ENCODE assay signal across 12 cellular contexts in the genomic region with DNA sequence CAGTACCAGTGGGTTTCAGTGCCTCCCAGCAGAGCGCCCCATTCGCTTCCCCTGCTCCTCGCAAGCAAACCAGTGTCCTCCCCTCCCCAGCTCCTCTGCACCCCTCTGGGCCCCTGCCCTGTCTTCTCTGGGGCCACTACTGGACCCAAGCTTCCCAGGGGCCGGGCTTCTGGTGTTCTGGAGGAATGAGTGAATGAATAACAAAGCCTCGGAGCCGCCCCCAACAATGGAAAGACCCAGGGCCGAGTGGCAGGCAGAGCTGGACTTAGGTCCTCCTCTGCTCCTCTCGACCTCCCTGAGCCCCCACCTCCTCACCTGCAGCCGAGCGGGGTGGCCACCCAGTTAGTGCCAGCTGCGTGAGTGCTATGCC. TPM values are rescaled to one million over a fixed set of nuclear protein-coding genes. Genes with fewer than 3 reads are reported as not detected.
DNase-seq lines count a peak whose midpoint lies in the region; ATAC-seq and TF ChIP-seq lines count a peak whose summit lies in the region.
"Had no signal": no experiment of that assay in that cellular context is flagged by ENCODE, and none has a peak within 500 bp of the region (broad histone marks: within the 10 kb centered on the region; RNA-seq: fewer than 3 reads in every experiment).

No MANE protein-coding gene starts in this region.

- TF ChIP-seq CTCF in WERI-Rb-1 (IDR thresholded peaks at IDR 0.05; ENCODE audit: low read depth, low read length) = no peak

- H3K14ac ChIP-seq in trophoblast cell (ENCODE audit: low read length) = no peak overlapping the region

- no peak overlapping the region for H2AK5ac ChIP-seq in trophoblast cell (ENCODE audit: low read length)

- H3K27ac ChIP-seq in WERI-Rb-1 (peak overlapping the region; percentile 43; the same call in 1 of the 2 replicates), iPS-18a (ENCODE audit: low read length) (no peak overlapping the region), trophoblast cell (ENCODE audit: low read depth, low read length) (no peak overlapping the region)
- H3K27ac ChIP-seq: heart right ventricle, ovary had no signal

- DNase-seq in H7 = no peak
- no peak for DNase-seq in WERI-Rb-1
- no peak for DNase-seq in trophoblast cell
- no peak for DNase-seq in NOMO-1 treated with dmso at 0.1 percent for 144 hours (lab: John Stamatoyannopoulos, UW; ENCODE audit: unreplicated experiment)
- no peak for DNase-seq in Right ventricle myocardium superior
- DNase-seq in GF-D8 (lab: John Stamatoyannopoulos, UW) = no peak
- DNase-seq in MG63 = no peak
- DNase-seq: amniotic stem cell had no signal

- H3K36me3 ChIP-seq in H7 (replicated peaks; ENCODE audit: control insufficient read depth, insufficient read depth, low read length) (no peaks in the 10 kb centered on the region), WERI-Rb-1 (no peaks in the 10 kb centered on the region), iPS-18a (ENCODE audit: control insufficient read depth, low read depth, low read length) (no peaks in the 10 kb centered on the region), trophoblast cell (ENCODE audit: control insufficient read depth in 1 of 2, insufficient read depth in 2 of 2, low read length in 2 of 2) (no peaks in the 10 kb centered on the region), MG63 (no peaks in the 10 kb centered on the region)
- H3K36me3 ChIP-seq: HAP-1, heart right ventricle, ovary had no signal

- no peak overlapping the region for H3K23ac ChIP-seq in trophoblast cell (ENCODE audit: low read length)

- H3K79me2 ChIP-seq in trophoblast cell (ENCODE audit: control insufficient read depth, insufficient read depth, low read length, poor library complexity) = no peaks in the 10 kb centered on the region

- H3K4me1 ChIP-seq in iPS-18a (ENCODE audit: control insufficient read depth, low read depth, low read length) (peaks cover 14% of the 10 kb centered on the region), trophoblast cell (ENCODE audit: control insufficient read depth in 1 of 2, insufficient read depth in 2 of 2, low read length in 2 of 2) (peaks cover 0 to 8% of the 10 kb centered on the region in 2 experiments)
- H3K4me1 ChIP-seq: HAP-1 had no signal

- H4K91ac ChIP-seq in trophoblast cell (ENCODE audit: low read depth, low read length) = peak overlapping the region; percentile 26

- no peak overlapping the region for H3K18ac ChIP-seq in trophoblast cell (ENCODE audit: low read length)

- peak overlapping the region; percentile 68 for H4K8ac ChIP-seq in trophoblast cell (ENCODE audit: low read depth, low read length)

- no peak for ATAC-seq in Right ventricle myocardium superior (ENCODE audit: poor library complexity)

- no peak overlapping the region for H4K12ac ChIP-seq in trophoblast cell (ENCODE audit: low read depth, low read length)

- no peak overlapping the region for H2BK120ac ChIP-seq in trophoblast cell (ENCODE audit: insufficient read depth, low read length, poor library complexity)

- H3K4me3 ChIP-seq in H7 (ENCODE audit: insufficient read depth, low read depth, low read length) = peak overlapping the region; percentile 61
- no peak overlapping the region for H3K4me3 ChIP-seq in WERI-Rb-1 (ENCODE audit: low read depth, low read length)
- peak overlapping the region; percentile 55 for H3K4me3 ChIP-seq in iPS-18a (ENCODE audit: low read length)
- H3K4me3 ChIP-seq in trophoblast cell (ENCODE audit: low read depth, low read length) = no peak overlapping the region
- no peak overlapping the region for H3K4me3 ChIP-seq in MG63
- H3K4me3 ChIP-seq: HAP-1, ovary had no signal

- H2BK12ac ChIP-seq in trophoblast cell (ENCODE audit: low read length) = no peak overlapping the region

- H3K79me1 ChIP-seq in trophoblast cell (ENCODE audit: low read length) = no peaks in the 10 kb centered on the region

- no peak overlapping the region for H3K4ac ChIP-seq in trophoblast cell (ENCODE audit: low read depth, low read length)

- peak overlapping the region; percentile 66 for H3K4me2 ChIP-seq in trophoblast cell (ENCODE audit: low read length)

- intact Hi-C loops in Right ventricle myocardium superior (cut with DNase I) = loop anchor here (10.0 kb wide), 1 partner anchor 161 kb away; no protein-coding TSS in a partner anchor

- H3K9ac ChIP-seq in iPS-18a (ENCODE audit: low read length) (no peak overlapping the region), trophoblast cell (ENCODE audit: low read length) (no peak overlapping the region)

- H3K27me3 ChIP-seq in H7 (ENCODE audit: control insufficient read depth, insufficient read depth, low read length) = peaks cover 5% of the 10 kb centered on the region
- H3K27me3 ChIP-seq in WERI-Rb-1 (ENCODE audit: insufficient read depth, low read depth, severe bottlenecking) = no peaks in the 10 kb centered on the region
- H3K27me3 ChIP-seq in iPS-18a (ENCODE audit: control insufficient read depth, insufficient read depth, low read length) = peaks cover 8% of the 10 kb centered on the region
- H3K27me3 ChIP-seq in trophoblast cell (ENCODE audit: insufficient read depth, low read length) = no peaks in the 10 kb centered on the region
- no peaks in the 10 kb centered on the region for H3K27me3 ChIP-seq in MG63
- H3K27me3 ChIP-seq: ovary had no signal

- peak overlapping the region; percentile 79 for H2AFZ ChIP-seq in trophoblast cell (ENCODE audit: insufficient read depth, low read length, poor library complexity)

- H2BK5ac ChIP-seq in trophoblast cell (ENCODE audit: low read depth, low read length, poor library complexity) = no peak overlapping the region

- WGBS in trophoblast cell (ENCODE audit: extremely low coverage, insufficient coverage, insufficient read length) = no CpG with 5 or more reads among the region's 11 CpGs

- H3K9me3 ChIP-seq in WERI-Rb-1 (ENCODE audit: severe bottlenecking) (no peaks in the 10 kb centered on the region), iPS-18a (ENCODE audit: control insufficient read depth, low read depth, low read length) (no peaks in the 10 kb centered on the region), trophoblast cell (ENCODE audit: insufficient read depth, low read depth, low read length) (peaks cover 5% of the 10 kb centered on the region), MG63 (no peaks in the 10 kb centered on the region)
- H3K9me3 ChIP-seq: HAP-1, heart right ventricle, ovary had no signal

RNA-seq across cellular contexts. Expression of a gene that starts 37.6 kb away (rescaled TPM):
- 0.26 and 0.76 TPM in 2 replicates for total RNA-seq in H7 (2014; rRNA removed; shearing (Covaris generic))
- 0.04 and 0.10 TPM in 2 replicates for polyA plus RNA-seq in trophoblast cell (2013)
- total RNA-seq in Right ventricle myocardium superior = not detected
- total RNA-seq in MG63 (2014; rRNA removed; shearing (Covaris generic); ENCODE audit: low replicate concordance) = not detected in 2 replicates
- total RNA-seq: heart right ventricle had no signal
- polyA plus RNA-seq: heart right ventricle had no signal

Comparison
In these comparisons a context has a peak if more than half of its experiments do, and no peak if none do; other contexts are left out.
1. H3K4me3 ChIP-seq: peak in H7 (single experiment) and iPS-18a (single experiment); none in WERI-Rb-1 (single experiment), trophoblast cell (single experiment) and MG63 (single experiment).